Comparison of ENCODE assay signal across 8 cellular contexts in the genomic region with DNA sequence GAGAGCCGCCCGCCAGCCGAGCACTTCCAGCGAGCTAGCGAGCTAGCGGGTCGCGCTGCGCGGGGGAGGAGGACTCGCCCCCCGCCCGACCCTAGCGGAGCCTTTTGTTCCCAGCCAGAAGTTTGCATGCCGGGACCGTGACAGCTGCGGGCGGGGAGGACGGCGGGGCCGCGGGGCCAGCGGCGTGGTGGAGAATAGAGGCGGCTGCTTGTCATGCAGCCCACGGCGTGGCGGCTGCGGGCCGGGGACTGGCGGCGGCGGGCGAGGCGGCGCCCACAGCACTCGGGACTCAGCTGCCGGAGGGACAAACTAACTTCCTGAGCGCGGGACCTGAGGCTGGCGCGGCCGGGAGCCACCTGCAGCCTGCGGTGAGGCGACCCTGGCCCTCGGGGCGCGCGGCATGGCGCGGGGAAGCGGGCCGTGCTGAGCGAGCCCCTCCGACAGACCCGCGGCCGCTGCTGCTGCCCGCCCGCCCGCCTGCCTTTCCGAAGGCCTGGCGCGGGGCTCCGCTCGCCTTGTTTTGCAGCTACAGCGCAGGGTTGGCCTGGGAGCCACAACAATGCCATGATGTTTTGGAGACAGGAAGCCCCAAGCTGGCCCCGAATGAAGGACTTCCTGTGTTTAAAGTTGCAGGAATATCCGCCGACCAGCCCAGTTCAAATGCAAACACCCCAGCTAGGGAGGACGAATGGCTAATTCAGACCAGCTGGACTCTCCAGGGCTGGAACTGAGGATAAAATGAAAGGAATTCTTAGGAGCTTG.
A peak's percentile ranks its signal among the peaks of the same experiment; 100 is the strongest.
DNase-seq lines count a peak whose midpoint lies in the region; ATAC-seq and TF ChIP-seq lines count a peak whose summit lies in the region.

No MANE protein-coding gene starts in this region.

- peak overlapping the region; percentile 67 for H3K27ac ChIP-seq in RWPE2 (ENCODE audit: poor library complexity, severe bottlenecking)

- intact Hi-C loops in lower leg skin (cut with DNase I; ENCODE audit: low total_unique reads): no loop called here

- H3K4me3 ChIP-seq in RWPE2 (ENCODE audit: severe bottlenecking) (peak overlapping the region; percentile 85), lower leg skin (ENCODE audit: low read depth, poor library complexity, severe bottlenecking) (peak overlapping the region; percentile 72)

- peaks cover 16% of the 10 kb centered on the region for H3K36me3 ChIP-seq in RWPE2 (ENCODE audit: low read depth)

- TF ChIP-seq CTCF in RWPE2 (IDR thresholded peaks at IDR 0.05; ENCODE audit: poor library complexity, severe bottlenecking): no peak
- TF ChIP-seq CTCF in lower leg skin (IDR thresholded peaks at IDR 0.05): no peak

- no peaks in the 10 kb centered on the region for H3K27me3 ChIP-seq in RWPE2 (ENCODE audit: insufficient read depth, poor library complexity, severe bottlenecking)

- peak overlapping the region; percentile 70 for H3K4me3 Mint-ChIP-seq in activated T-cell treated with anti-CD3 and anti-CD28 coated beads, Interleukin-2, amount 50 U/mL, for 4 hours

- H3K9me3 Mint-ChIP-seq in activated T-cell treated with anti-CD3 and anti-CD28 coated beads, Interleukin-2, amount 50 U/mL, for 4 hours: no peaks in the 10 kb centered on the region

- WGBS in lower leg skin, 2 donors: 3 to 4% methylated on average over 16 to 29 of the region's 71 CpGs

- no peaks in the 10 kb centered on the region for H3K27me3 Mint-ChIP-seq in activated T-cell treated with anti-CD3 and anti-CD28 coated beads, Interleukin-2, amount 50 U/mL, for 4 hours (ENCODE audit: low read depth)

- no peak for DNase-seq in activated T-cell treated with anti-CD3 and anti-CD28 coated beads, Interleukin-2, amount 50 U/mL, for 4 hours
- DNase-seq in activated T-cell treated with anti-CD3 and anti-CD28 coated beads, Interleukin-2, amount 50 U/mL, for 1 hour: no peak
- DNase-seq in RWPE2 (ENCODE audit: low spot score) (no peak), ecto neural progenitor cell (ENCODE audit: low spot score) (peak; percentile 70), lower leg skin (ENCODE audit: low spot score in 2 of 2) (peak; percentile 41 to 92), superior temporal gyrus (ENCODE audit: extremely low spot score) (peak; percentile 52)

- TF ChIP-seq POLR2A in lower leg skin (IDR thresholded peaks at IDR 0.05): no peak

- H3K9me3 ChIP-seq in RWPE2 (ENCODE audit: severe bottlenecking): no peaks in the 10 kb centered on the region

- peaks cover 7% of the 10 kb centered on the region for H3K36me3 Mint-ChIP-seq in activated T-cell treated with anti-CD3 and anti-CD28 coated beads, Interleukin-2, amount 50 U/mL, for 4 hours (ENCODE audit: insufficient read depth)

- H3K4me1 Mint-ChIP-seq in activated T-cell treated with anti-CD3 and anti-CD28 coated beads, Interleukin-2, amount 50 U/mL, for 4 hours (ENCODE audit: low read depth): peaks cover 62% of the 10 kb centered on the region

- H3K4me1 ChIP-seq in RWPE2 (ENCODE audit: insufficient read depth, poor library complexity, severe bottlenecking): peaks cover 45% of the 10 kb centered on the region

- peak in 1 of 2 donors; percentile 52 for ATAC-seq in activated T-cell treated with anti-CD3 and anti-CD28 coated beads, Interleukin-2, amount 50 U/mL, for 4 hours
- peak; percentile 39 for ATAC-seq in HG03135 (IDR thresholded peaks at IDR 0.05; ENCODE audit: unreplicated experiment)
- peak; percentile 9; the same call in 2 of the 3 replicates for ATAC-seq in RWPE2 (ENCODE audit: low read depth)
- no peak for ATAC-seq in HG03175 (IDR thresholded peaks at IDR 0.05; ENCODE audit: unreplicated experiment)

Comparison
In these comparisons a context has a peak if more than half of its experiments do, and no peak if none do; other contexts are left out.
1. DNase-seq: peak in ecto neural progenitor cell (single experiment), lower leg skin (2 of 2) and superior temporal gyrus (single experiment); none in activated T-cell treated with anti-CD3 and anti-CD28 coated beads, Interleukin-2, amount 50 U/mL, for 4 hours (single experiment), activated T-cell treated with anti-CD3 and anti-CD28 coated beads, Interleukin-2, amount 50 U/mL, for 1 hour (single experiment) and RWPE2 (single experiment).